Comparison of ENCODE assay signal across 8 cellular contexts in genomic region chr19:38134538-38135149, GRCh38.
DNase-seq lines count a peak whose midpoint lies in the region; ATAC-seq lines count a peak whose summit lies in the region.

No MANE protein-coding gene starts in this region.

- H3K18ac ChIP-seq in mesenchymal stem cell (ENCODE audit: low read depth in 1 of 2, low read length in 2 of 2): no peak overlapping the region

- H3K4me1 ChIP-seq in mesenchymal stem cell (ENCODE audit: control insufficient read depth, insufficient read depth, low read depth, low read length): peaks cover 7% of the 10 kb centered on the region

- H3K23ac ChIP-seq in mesenchymal stem cell (ENCODE audit: low read length in 2 of 2): no peak overlapping the region

- DNase-seq in ACHN: peak; percentile 52
- DNase-seq in ELF-1 (ENCODE audit: low read depth, low spot score): peak; percentile 78
- peak; percentile 55 for DNase-seq in NCI-H69 (lab: John Stamatoyannopoulos, UW)
- DNase-seq in T47D (ENCODE audit: low read depth in 1 of 2, low spot score in 1 of 2): peak; percentile 23 to 42
- DNase-seq in mesenchymal stem cell: peak; percentile 43

- H3K9me3 ChIP-seq in mesenchymal stem cell (ENCODE audit: control insufficient read depth, low read length): no peaks in the 10 kb centered on the region

- H3K27me3 ChIP-seq in mesenchymal stem cell (ENCODE audit: control insufficient read depth in 1 of 2, insufficient read depth in 1 of 2, low read length in 2 of 2): no peaks in the 10 kb centered on the region

- no peak overlapping the region for H4K91ac ChIP-seq in mesenchymal stem cell (ENCODE audit: low read length)

- H2BK5ac ChIP-seq in mesenchymal stem cell (ENCODE audit: low read depth, low read length, poor library complexity, severe bottlenecking): no peak overlapping the region

- H2BK12ac ChIP-seq in mesenchymal stem cell (ENCODE audit: low read length in 2 of 2): no peak overlapping the region

- no peak overlapping the region for H2AK5ac ChIP-seq in mesenchymal stem cell (ENCODE audit: low read length, severe bottlenecking)

- H3K4me2 ChIP-seq in mesenchymal stem cell (ENCODE audit: low read length, poor library complexity, severe bottlenecking): no peak overlapping the region

- in situ Hi-C loops in ACHN (cut with HindIII; ENCODE audit: low pct_ligation_motif_present, low pct_unique_long_range_greater_than_20kb, low sequenced_read_pairs) (no loop called here), T47D (cut with HindIII; ENCODE audit: low pct_unique_long_range_greater_than_20kb, low sequenced_read_pairs) (no loop called here)

- H2BK120ac ChIP-seq in mesenchymal stem cell (ENCODE audit: low read depth, low read length): no peak overlapping the region

- H2BK15ac ChIP-seq in mesenchymal stem cell (ENCODE audit: low read depth, poor library complexity, severe bottlenecking): no peak overlapping the region

- no peak overlapping the region for H4K8ac ChIP-seq in mesenchymal stem cell (ENCODE audit: low read length)

- H3K4me3 ChIP-seq in mesenchymal stem cell (ENCODE audit: insufficient read depth in 1 of 2, low read depth in 1 of 2, low read length in 2 of 2): no peak overlapping the region

- H2AFZ ChIP-seq in mesenchymal stem cell (ENCODE audit: low read depth, low read length): no peak overlapping the region

- no peak overlapping the region for H3K14ac ChIP-seq in mesenchymal stem cell (ENCODE audit: low read length in 2 of 2)

- peaks cover 40 to 62% of the 10 kb centered on the region in 2 experiments for H3K36me3 ChIP-seq in mesenchymal stem cell (ENCODE audit: control insufficient read depth in 1 of 2, insufficient read depth in 2 of 2, low read depth in 1 of 2, low read length in 2 of 2)

- H3K4ac ChIP-seq in mesenchymal stem cell (ENCODE audit: low read depth in 1 of 2, low read length in 2 of 2): no peak overlapping the region

- H3K9ac ChIP-seq in mesenchymal stem cell (ENCODE audit: low read length): no peak overlapping the region

- no peak overlapping the region for H3K27ac ChIP-seq in mesenchymal stem cell (ENCODE audit: low read length, poor library complexity, severe bottlenecking)

- ATAC-seq in HG02623 (IDR thresholded peaks at IDR 0.05; ENCODE audit: unreplicated experiment) (no peak), HG02678 (IDR thresholded peaks at IDR 0.05; ENCODE audit: unreplicated experiment) (no peak), HG03354 (IDR thresholded peaks at IDR 0.05; ENCODE audit: poor library complexity, severe bottlenecking, unreplicated experiment) (no peak)

- peaks cover 58% of the 10 kb centered on the region for H3K79me1 ChIP-seq in mesenchymal stem cell (replicated peaks; ENCODE audit: low read length, poor library complexity, severe bottlenecking)

- WGBS in mesenchymal stem cell: 73% methylated on average over 14 of the region's 14 CpGs
